6 cellular contexts compared by ENCODE assay signal in genomic region chr14:68852493-68852892, GRCh38. TPM values are rescaled to one million over a fixed set of nuclear protein-coding genes. Genes with fewer than 3 reads are reported as not detected.
DNase-seq lines count a peak whose midpoint lies in the region; ATAC-seq, FAIRE-seq and TF ChIP-seq lines count a peak whose summit lies in the region.
"Not testable (repeated sequence)": the region's sequence is repeated elsewhere in the genome, so short reads cannot be mapped to it uniquely, and the experiment has no call there.

No MANE protein-coding gene starts in this region.

- not testable (repeated sequence) for H3K27ac ChIP-seq in HCT116 (ENCODE audit: low read depth, low read length); K562 (ENCODE audit: extremely low read depth, low read depth, low read length); esophagus muscularis mucosa (replicated peaks in 1 of 4)

- not testable (repeated sequence) for H4K20me1 ChIP-seq in HCT116 (ENCODE audit: insufficient read depth); K562 (replicated peaks; ENCODE audit: control insufficient read depth, insufficient read depth, low read length)

- in situ Hi-C loops in K562 (cut with MboI) = loop anchor here (25.0 kb wide), 1 partner anchor 610 kb away; no protein-coding TSS in a partner anchor

- not testable (repeated sequence) for DNase-seq in HCT116 (ENCODE audit: low read depth, low spot score); HTR-8/SVneo (ENCODE audit: insufficient read length, low spot score); K562 (ENCODE audit: extremely low read depth in 1 of 4, low spot score in 3 of 4); nephron progenitor cell; urothelium cell line (ENCODE audit: low spot score)
- DNase-seq in esophagus muscularis mucosa (ENCODE audit: extremely low spot score) = peak; percentile 31

- TF ChIP-seq EP300 in K562 (IDR thresholded peaks at IDR 0.05; ENCODE audit: low read length); esophagus muscularis mucosa (IDR thresholded peaks at IDR 0.05): not testable (repeated sequence)

- H3K27me3 Mint-ChIP-seq in nephron progenitor cell (ENCODE audit: low read depth, poor library complexity) = not testable (repeated sequence)

- H3K4me1 Mint-ChIP-seq in nephron progenitor cell = peaks cover 15% of the 10 kb centered on the region

- BruUV-seq in HCT116 (replicated peaks; lab: Mats Ljungman, UMichigan); K562 (replicated peaks; lab: Mats Ljungman, UMichigan): not testable (repeated sequence)

- not testable (repeated sequence) for H3K9ac ChIP-seq in HCT116 (ENCODE audit: low read length); K562 (ENCODE audit: insufficient read depth in 1 of 2, low read depth in 2 of 2, low read length in 2 of 2)

- not testable (repeated sequence) for TF ChIP-seq CTCF in HCT116 (IDR thresholded peaks at IDR 0.05 in 2 of 3, conservative IDR thresholded peaks at IDR 0.05 in 1 of 3; ENCODE audit: borderline replicate concordance in 1 of 3, insufficient read depth in 1 of 3, low read depth in 2 of 3, low read length in 2 of 3); K562 (IDR thresholded peaks at IDR 0.05 in 2 of 3, conservative IDR thresholded peaks at IDR 0.05 in 1 of 3; ENCODE audit: insufficient read depth in 2 of 3, low read depth in 1 of 3, low read length in 3 of 3); esophagus muscularis mucosa (IDR thresholded peaks at IDR 0.05); nephron progenitor cell (IDR thresholded peaks at IDR 0.05)

- not testable (repeated sequence) for H3K36me3 Mint-ChIP-seq in nephron progenitor cell (ENCODE audit: low read depth)

- TF ChIP-seq RAD21 in HCT116 (IDR thresholded peaks at IDR 0.05; ENCODE audit: low read depth); K562 (CRISPR knock-in tag; conservative IDR thresholded peaks at IDR 0.05 in 1 of 2, IDR thresholded peaks at IDR 0.05 in 1 of 2): not testable (repeated sequence)

- H3K4me3 Mint-ChIP-seq in nephron progenitor cell = not testable (repeated sequence)

- H3K4me2 ChIP-seq in HCT116 (ENCODE audit: low read length); K562 (ENCODE audit: insufficient read depth, low read length): not testable (repeated sequence)

- FAIRE-seq in HTR-8/SVneo (lab: Jason Lieb, UNC) = peak; percentile 86
- FAIRE-seq in K562 (lab: Jason Lieb, UNC) = not testable (repeated sequence)
- FAIRE-seq in urothelium cell line (lab: Jason Lieb, UNC) = peak; percentile 56

- H3K4me3 ChIP-seq in HCT116 (replicated peaks in 1 of 2; ENCODE audit: low read depth in 1 of 2, low read length in 2 of 2); K562; esophagus muscularis mucosa: not testable (repeated sequence)

- H3K9me3 ChIP-seq in HCT116 (ENCODE audit: control insufficient read depth in 1 of 2, insufficient read depth in 1 of 2, low read depth in 1 of 2, low read length in 2 of 2); K562 (replicated peaks; ENCODE audit: control insufficient read depth, insufficient read depth, low read depth, low read length); esophagus muscularis mucosa: not testable (repeated sequence)

- H3K36me3 ChIP-seq in HCT116 (ENCODE audit: control insufficient read depth in 1 of 2, insufficient read depth in 2 of 2, low read length in 2 of 2); K562 (ENCODE audit: control insufficient read depth, insufficient read depth, low read length); esophagus muscularis mucosa: not testable (repeated sequence)

- TF ChIP-seq POLR2A in HCT116 (IDR thresholded peaks at IDR 0.05; ENCODE audit: borderline replicate concordance, extremely low read depth, insufficient read depth, insufficient read length); K562 (conservative IDR thresholded peaks at IDR 0.05); esophagus muscularis mucosa (IDR thresholded peaks at IDR 0.05; ENCODE audit: low read depth): not testable (repeated sequence)

- CTCF ChIA-PET in HCT116 (lab: Charles Lee); K562 (lab: Yijun Ruan, JAX; ENCODE audit: low intra/inter-chr PET ratio): not testable (repeated sequence)

- peak overlapping the region; percentile 63 for H3K27ac Mint-ChIP-seq in nephron progenitor cell

- RAD21 ChIA-PET in HCT116 (lab: Charles Lee; ENCODE audit: low non-redundant PET in 1 of 2, low total read pairs in 2 of 2, uncharacterized antibody in 2 of 2, unreplicated experiment in 2 of 2) = not testable (repeated sequence)

- not testable (repeated sequence) for H3K79me2 ChIP-seq in HCT116 (ENCODE audit: insufficient read depth, low read length); K562 (ENCODE audit: control insufficient read depth, insufficient read depth, low read length)

- intact Hi-C loops in HCT116 (cut with micrococcal nuclease); K562 (cut with micrococcal nuclease); esophagus muscularis mucosa (cut with DNase I): not testable (repeated sequence)

- 55% methylated on average over 2 of the region's 7 CpGs for WGBS in K562 (ENCODE audit: insufficient coverage, low coverage, missing lambda C conversion rate)
- WGBS in esophagus muscularis mucosa = 88% methylated on average over 7 of the region's 7 CpGs

- not testable (repeated sequence) for H3K4me1 ChIP-seq in HCT116 (ENCODE audit: control insufficient read depth in 1 of 2, insufficient read depth in 2 of 2, low read length in 2 of 2); K562 (replicated peaks in 1 of 2; ENCODE audit: control insufficient read depth in 2 of 2, insufficient read depth in 2 of 2, low read length in 2 of 2); esophagus muscularis mucosa

- peaks cover 12% of the 10 kb centered on the region for H3K9me3 Mint-ChIP-seq in nephron progenitor cell

- H3K27me3 ChIP-seq in HCT116 (ENCODE audit: insufficient read depth, low read length); K562 (ENCODE audit: control insufficient read depth in 2 of 2, insufficient read depth in 2 of 2, low read length in 2 of 2); esophagus muscularis mucosa: not testable (repeated sequence)

- POLR2A ChIA-PET in HCT116 (lab: Charles Lee); K562 (lab: Yijun Ruan, JAX): not testable (repeated sequence)

- not testable (repeated sequence) for H2AFZ ChIP-seq in HCT116 (ENCODE audit: low read depth, low read length, poor library complexity, severe bottlenecking); K562 (ENCODE audit: low read depth, low read length)

- not testable (repeated sequence) for H3K9me1 ChIP-seq in K562 (ENCODE audit: control insufficient read depth, insufficient read depth, low read length)

- H3K9me2 ChIP-seq in HCT116 (ENCODE audit: insufficient read depth) = not testable (repeated sequence)

- not testable (repeated sequence) for ATAC-seq in HCT116, K562

TF ChIP-seq in HCT116, 20 proteins besides CTCF, POLR2A, EP300 and RAD21:
- TF ChIP-seq CBX3 (IDR thresholded peaks at IDR 0.05; ENCODE audit: low read depth) = 0 out of 2 replicates have a peak, but pooled peaks have one; percentile 22
TF ChIP-seq in HCT116: peak in this region for 1; not testable (repeated sequence) for 19.

TF ChIP-seq in K562, 482 proteins besides CTCF, POLR2A, EP300 and RAD21:
- TF ChIP-seq TRIM28 (IDR thresholded peaks at IDR 0.05) (0 out of 2 replicates have a peak, but pooled peaks have one; percentile 33), CBX3 (IDR thresholded peaks at IDR 0.05; ENCODE audit: borderline replicate concordance in 1 of 2, low read length in 2 of 2) (peak in 1 of 2 experiments; percentile 71; a peak in 1 of 3 replicates), CBX5 (IDR thresholded peaks at IDR 0.05; ENCODE audit: borderline replicate concordance, low read depth) (0 out of 2 replicates have a peak, but pooled peaks have one; percentile 61)

RNA-seq across cellular contexts. Expression of gene ZFP36L1, which starts 59.6 kb away (rescaled TPM):
- total RNA-seq in HCT116 (2021; ENCODE audit: unreplicated experiment) (304 TPM), K562 (2014; rRNA removed) (5.3 and 6.2 TPM in 2 replicates), K562 (2014; rRNA removed; fragmentation: Illumina TruSeq; extraction: Trizol) (3.2 and 4.0 TPM in 2 replicates), K562 (2015; rRNA removed; fragmentation: Illumina TruSeq; extraction: Trizol) (3.7 and 3.8 TPM in 2 replicates), K562 (2021) (26.6 and 27.2 TPM in 2 replicates), esophagus muscularis mucosa (100 to 1,000 TPM; 191 to 704 (median 444) TPM)
- 177 and 302 TPM in 2 replicates for polyA plus RNA-seq in HCT116 (2012)
- 11.8 and 14.3 TPM in 2 replicates for total RNA-seq in K562 (2011; cell fraction: chromatin; rRNA removed; ENCODE audit: low replicate concordance)
- 10.0 and 12.0 TPM in 2 replicates for total RNA-seq in K562 (2011; cell fraction: nucleolus; rRNA removed)
- 10.0 and 20.1 TPM in 2 replicates for total RNA-seq in K562 (2011; cell fraction: nucleoplasm; rRNA removed)
- polyA plus RNA-seq in K562 (2011; rRNA removed) (3.7 and 6.6 TPM in 2 replicates), K562 (2014; fragmentation: Illumina TruSeq; extraction: Trizol) (13.7 and 15.5 TPM in 2 replicates), K562 (2014; fragmentation: Nextera tagmentation; extraction: Ambion mirVana) (1 to 10 TPM; 1.3 to 3.2 TPM), K562 (2014; rRNA removed) (11.1 and 11.7 TPM in 2 replicates)
- 10.0 and 19.9 TPM in 2 replicates for polyA plus RNA-seq in K562 (2011; cell fraction: cytosol; rRNA removed)
- 14.4 and 33.2 TPM in 2 replicates for polyA plus RNA-seq in K562 (2011; cell fraction: nucleus; rRNA removed)
- 9.5 and 18.5 TPM in 2 replicates for polyA plus RNA-seq in K562 (2012)
- 3.1 TPM in 2 replicates for polyA minus RNA-seq in K562 (2011; rRNA and poly(A)+ RNA removed)
- polyA minus RNA-seq in K562 (2011; cell fraction: cytosol; rRNA and poly(A)+ RNA removed) = 15.1 and 34.9 TPM in 2 replicates
- 9.0 and 10.3 TPM in 2 replicates for polyA minus RNA-seq in K562 (2011; cell fraction: nucleus; rRNA and poly(A)+ RNA removed)

Comparison
In these comparisons a context has a peak if more than half of its experiments do, and no peak if none do; other contexts are left out.
1. RNA of gene ZFP36L1, which starts 59.6 kb away (total RNA-seq): 191 to 704 TPM in esophagus muscularis mucosa and 304 TPM in HCT116 (single experiment); 3.2 to 27.2 TPM in K562; every median in the first group is over 4 times any median in the second.